ENCODE assay signal across 9 cellular contexts in genomic region chr9:34139477-34140146, GRCh38. TPM values are rescaled to one million over a fixed set of nuclear protein-coding genes. Genes with fewer than 3 reads are reported as not detected.
A peak's percentile ranks its signal among the peaks of the same experiment; 100 is the strongest.
DNase-seq lines count a peak whose midpoint lies in the region; ATAC-seq and TF ChIP-seq lines count a peak whose summit lies in the region.
"Had no signal": no experiment of that assay in that cellular context is flagged by ENCODE, and none has a peak within 500 bp of the region (broad histone marks: within the 10 kb centered on the region; RNA-seq: fewer than 3 reads in every experiment).

No MANE protein-coding gene starts in this region.

- peaks cover 4% of the 10 kb centered on the region for H3K4me1 Mint-ChIP-seq in activated CD8-positive, alpha-beta memory T cell treated with anti-CD3 and anti-CD28 coated beads, Interleukin-2, amount 10 ng/mL, durations not matched to agents 7 days and 5 days
- H3K4me1 Mint-ChIP-seq: brain had no signal

- no peak overlapping the region for H3K4me3 Mint-ChIP-seq in activated CD8-positive, alpha-beta memory T cell treated with anti-CD3 and anti-CD28 coated beads, Interleukin-2, amount 10 ng/mL, durations not matched to agents 7 days and 5 days
- H3K4me3 Mint-ChIP-seq: brain had no signal

- POLR2A ChIA-PET in BJ (lab: Charles Lee): interaction anchor here (1.2 kb wide), 1 partner anchor 39 kb away, joined by 3 read pairs; the partner anchor contains the start of gene UBAP1

- CTCF ChIA-PET in BJ (lab: Yijun Ruan, JAX): interaction anchor here (0.6 to 1.8 kb wide), 3 partner anchors 66 to 951 kb away, joined by 3 to 5 read pairs (median 5); no protein-coding TSS in a partner anchor
- CTCF ChIA-PET in activated CD8-positive, alpha-beta memory T cell treated with anti-CD3 and anti-CD28 coated beads, Interleukin-2, amount 10 ng/mL, durations not matched to agents 7 days and 5 days (lab: Charles Lee): interaction anchor here (0.7 kb wide), 2 partner anchors 41 to 326 kb away, joined by 3 to 4 read pairs; no protein-coding TSS in a partner anchor

- H3K27ac Mint-ChIP-seq in activated CD8-positive, alpha-beta memory T cell treated with anti-CD3 and anti-CD28 coated beads, Interleukin-2, amount 10 ng/mL, durations not matched to agents 7 days and 5 days: no peak overlapping the region
- H3K27ac Mint-ChIP-seq: brain had no signal

- ATAC-seq in HG03045 (IDR thresholded peaks at IDR 0.05; ENCODE audit: unreplicated experiment): no peak
- no peak for ATAC-seq in GM18498 (IDR thresholded peaks at IDR 0.05; ENCODE audit: unreplicated experiment)
- no peak for ATAC-seq in activated CD8-positive, alpha-beta memory T cell treated with anti-CD3 and anti-CD28 coated beads, Interleukin-2, amount 10 ng/mL, durations not matched to agents 7 days and 5 days

- DNase-seq in BJ (ENCODE audit: low read depth) (peak; percentile 55), Kasumi-1 (lab: John Stamatoyannopoulos, UW) (peak; percentile 78 to 79), amniotic stem cell (lab: John Stamatoyannopoulos, UW) (peak; percentile 58), kidney glomerular epithelial cell (lab: John Stamatoyannopoulos, UW) (peak; percentile 80), T-helper 9 cell (no peak)
- no peak for DNase-seq in activated CD8-positive, alpha-beta memory T cell treated with anti-CD3 and anti-CD28 coated beads, Interleukin-2, amount 10 ng/mL, durations not matched to agents 7 days and 5 days

- H3K4me3 ChIP-seq in BJ (ENCODE audit: low read depth, low read length): no peak overlapping the region

- H3K9me3 Mint-ChIP-seq in activated CD8-positive, alpha-beta memory T cell treated with anti-CD3 and anti-CD28 coated beads, Interleukin-2, amount 10 ng/mL, durations not matched to agents 7 days and 5 days (ENCODE audit: low read depth): no peaks in the 10 kb centered on the region

- H3K36me3 ChIP-seq in BJ (ENCODE audit: control insufficient read depth, insufficient read depth, low read length): no peaks in the 10 kb centered on the region

- TF ChIP-seq CTCF in BJ (IDR thresholded peaks at IDR 0.05; ENCODE audit: insufficient read depth, low read depth, low read length): peak; percentile 50

- H3K27me3 ChIP-seq in BJ (ENCODE audit: control insufficient read depth, insufficient read depth, low read length): no peaks in the 10 kb centered on the region

- H3K27me3 Mint-ChIP-seq in activated CD8-positive, alpha-beta memory T cell treated with anti-CD3 and anti-CD28 coated beads, Interleukin-2, amount 10 ng/mL, durations not matched to agents 7 days and 5 days: peaks cover 5% of the 10 kb centered on the region

- no peaks in the 10 kb centered on the region for H3K36me3 Mint-ChIP-seq in activated CD8-positive, alpha-beta memory T cell treated with anti-CD3 and anti-CD28 coated beads, Interleukin-2, amount 10 ng/mL, durations not matched to agents 7 days and 5 days
- H3K36me3 Mint-ChIP-seq: brain had no signal

RNA-seq across cellular contexts. Expression of gene DCAF12, which starts 13.1 kb away (rescaled TPM):
- polyA plus RNA-seq in BJ (2011; rRNA removed): 29.4 and 37.0 TPM in 2 replicates
- 22.6 and 30.4 TPM in 2 replicates for polyA minus RNA-seq in BJ (2011; rRNA and poly(A)+ RNA removed)
- total RNA-seq in activated CD8-positive, alpha-beta memory T cell treated with anti-CD3 and anti-CD28 coated beads, Interleukin-2, amount 10 ng/mL, durations not matched to agents 7 days and 5 days: 10 to 100 TPM; 48.4 to 58.9 TPM

RNA-seq across cellular contexts. Expression of gene UBAP1, which starts 39.2 kb away (rescaled TPM):
- 65.5 and 67.7 TPM in 2 replicates for polyA plus RNA-seq in BJ (2011; rRNA removed)
- 31.8 and 54.0 TPM in 2 replicates for polyA minus RNA-seq in BJ (2011; rRNA and poly(A)+ RNA removed)
- 10 to 100 TPM; 36.3 to 41.0 TPM for total RNA-seq in activated CD8-positive, alpha-beta memory T cell treated with anti-CD3 and anti-CD28 coated beads, Interleukin-2, amount 10 ng/mL, durations not matched to agents 7 days and 5 days

Comparison
In these comparisons a context has a peak if more than half of its experiments do, and no peak if none do; other contexts are left out.
1. DNase-seq: peak in BJ (single experiment), Kasumi-1 (2 of 2), amniotic stem cell (single experiment) and kidney glomerular epithelial cell (single experiment); none in activated CD8-positive, alpha-beta memory T cell treated with anti-CD3 and anti-CD28 coated beads, Interleukin-2, amount 10 ng/mL, durations not matched to agents 7 days and 5 days (single experiment) and T-helper 9 cell (single experiment).